ENCODE assay signal across 20 cellular contexts in genomic region chr9:91902465-91903125, GRCh38. TPM values are rescaled to one million over a fixed set of nuclear protein-coding genes. Genes with fewer than 3 reads are reported as not detected.
DNase-seq lines count a peak whose midpoint lies in the region; ATAC-seq and TF ChIP-seq lines count a peak whose summit lies in the region.
"Had no signal": no experiment of that assay in that cellular context is flagged by ENCODE, and none has a peak within 500 bp of the region (broad histone marks: within the 10 kb centered on the region; RNA-seq: fewer than 3 reads in every experiment).

No MANE protein-coding gene starts in this region.

- H3K4me3 Mint-ChIP-seq in activated naive CD8-positive, alpha-beta T cell treated with anti-CD3 and anti-CD28 coated beads for 36 hours = no peak overlapping the region
- H3K4me3 Mint-ChIP-seq: activated CD8-positive, alpha-beta T cell treated with anti-CD3 and anti-CD28 coated beads for 36 hours; activated naive CD4-positive, alpha-beta T cell treated with anti-CD3 and anti-CD28 coated beads, Interleukin-2, amount 50 U/mL, for 24 hours; activated T-cell treated with anti-CD3 and anti-CD28 coated beads, Interleukin-2, amount 50 U/mL, for 4 hours; CD4-positive, alpha-beta memory T cell; T-helper 17 cell had no signal

- no peak overlapping the region for H2BK12ac ChIP-seq in neuronal stem cell (ENCODE audit: low read length)

- H4K8ac ChIP-seq in neuronal stem cell (ENCODE audit: low read depth, low read length) = no peak overlapping the region

- H3K4me2 ChIP-seq in neuronal stem cell (ENCODE audit: insufficient read depth, low read length, poor library complexity, severe bottlenecking) = no peak overlapping the region
- H3K4me2 ChIP-seq: PC-9 had no signal

- no peak overlapping the region for H4K91ac ChIP-seq in neuronal stem cell (ENCODE audit: low read depth, low read length, poor library complexity)

- peaks cover 0 to 50% (median 6%) of the 10 kb centered on the region in 12 donors for H3K4me1 ChIP-seq in heart left ventricle
- peaks cover 6 to 7% of the 10 kb centered on the region in 2 donors for H3K4me1 ChIP-seq in esophagus (ENCODE audit: control insufficient read depth in 2 of 2, insufficient read depth in 2 of 2, low read length in 1 of 2)
- peaks cover 26 to 38% of the 10 kb centered on the region in 2 donors for H3K4me1 ChIP-seq in neuronal stem cell (ENCODE audit: control insufficient read depth in 2 of 2, insufficient read depth in 1 of 2, low read depth in 1 of 2, low read length in 2 of 2)
- H3K4me1 ChIP-seq: psoas muscle had no signal

- no peak for TF ChIP-seq CTCF in heart left ventricle (IDR thresholded peaks at IDR 0.05)

- peak overlapping the region; percentile 36 for H3K18ac ChIP-seq in neuronal stem cell (ENCODE audit: low read length)

- H3K27ac Mint-ChIP-seq in activated naive CD8-positive, alpha-beta T cell treated with anti-CD3 and anti-CD28 coated beads for 36 hours = no peak overlapping the region
- H3K27ac Mint-ChIP-seq: activated CD8-positive, alpha-beta T cell treated with anti-CD3 and anti-CD28 coated beads for 36 hours; activated naive CD4-positive, alpha-beta T cell treated with anti-CD3 and anti-CD28 coated beads, Interleukin-2, amount 50 U/mL, for 24 hours; T-helper 17 cell had no signal

- no peaks in the 10 kb centered on the region for H3K27me3 Mint-ChIP-seq in activated naive CD8-positive, alpha-beta T cell treated with anti-CD3 and anti-CD28 coated beads for 36 hours
- H3K27me3 Mint-ChIP-seq: activated CD8-positive, alpha-beta T cell treated with anti-CD3 and anti-CD28 coated beads for 36 hours; activated naive CD4-positive, alpha-beta T cell treated with anti-CD3 and anti-CD28 coated beads, Interleukin-2, amount 50 U/mL, for 24 hours had no signal

- peaks cover 23% of the 10 kb centered on the region for H3K79me1 ChIP-seq in neuronal stem cell (ENCODE audit: low read depth, low read length)

- DNase-seq in cardiac septum (ENCODE audit: low spot score) (peak; percentile 55), heart left ventricle (no peak), neuronal stem cell (ENCODE audit: low spot score) (no peak), NCI-H1105 (lab: John Stamatoyannopoulos, UW) (no peak), DMS53 treated with DMSO at 0.1 percent for 48 hours (lab: John Stamatoyannopoulos, UW; ENCODE audit: unreplicated experiment) (no peak), NCI-H2029 treated with DMSO at 0.1 percent for 48 hours (lab: John Stamatoyannopoulos, UW) (no peak)
- DNase-seq in activated naive CD8-positive, alpha-beta T cell treated with anti-CD3 and anti-CD28 coated beads for 36 hours = no peak
- DNase-seq: ACHN; activated CD4-positive, CD25-positive, alpha-beta regulatory T cell; activated CD8-positive, alpha-beta T cell treated with anti-CD3 and anti-CD28 coated beads for 36 hours; activated T-cell treated with anti-CD3 and anti-CD28 coated beads, Interleukin-2, amount 50 U/mL, for 4 hours; CD4-positive, alpha-beta memory T cell; cortex of kidney; DND-41; PC-9; psoas muscle; T-helper 17 cell had no signal

- H3K9ac ChIP-seq in neuronal stem cell (ENCODE audit: low read depth, low read length, poor library complexity) = no peak overlapping the region

- no peak overlapping the region for H2BK120ac ChIP-seq in neuronal stem cell (ENCODE audit: low read depth, low read length)

- no peak for ATAC-seq in heart left ventricle
- ATAC-seq: activated CD8-positive, alpha-beta T cell treated with anti-CD3 and anti-CD28 coated beads for 36 hours; activated T-cell treated with anti-CD3 and anti-CD28 coated beads, Interleukin-2, amount 50 U/mL, for 4 hours; psoas muscle; T-helper 17 cell had no signal

- intact Hi-C loops in cardiac septum (cut with DNase I) (no loop called here), heart left ventricle (cut with DNase I) (no loop called here)

- peaks cover 13% of the 10 kb centered on the region for H3K4me1 Mint-ChIP-seq in activated naive CD8-positive, alpha-beta T cell treated with anti-CD3 and anti-CD28 coated beads for 36 hours
- H3K4me1 Mint-ChIP-seq: activated naive CD4-positive, alpha-beta T cell treated with anti-CD3 and anti-CD28 coated beads, Interleukin-2, amount 50 U/mL, for 24 hours had no signal

- H3K23ac ChIP-seq in neuronal stem cell (ENCODE audit: low read depth, low read length, poor library complexity) = no peak overlapping the region

- H3K9me3 ChIP-seq in heart left ventricle (no peaks in the 10 kb centered on the region), esophagus (ENCODE audit: control insufficient read depth in 2 of 2, insufficient read depth in 1 of 2, low read depth in 1 of 2, low read length in 1 of 2) (no peaks in the 10 kb centered on the region), neuronal stem cell (replicated peaks in 1 of 2; ENCODE audit: control insufficient read depth in 2 of 2, insufficient read depth in 1 of 2, low read depth in 1 of 2, low read length in 2 of 2) (no peaks in the 10 kb centered on the region)
- H3K9me3 ChIP-seq: psoas muscle had no signal

- H3K27ac ChIP-seq in heart left ventricle = peak overlapping the region in 2 of 12 donors; percentile 77 to 81
- H3K27ac ChIP-seq in esophagus (ENCODE audit: low read depth in 2 of 2, low read length in 1 of 2) = peak overlapping the region; percentile 24 to 44
- no peak overlapping the region for H3K27ac ChIP-seq in neuronal stem cell (replicated peaks; ENCODE audit: low read length)
- H3K27ac ChIP-seq: PC-9, psoas muscle had no signal

- H3K36me3 ChIP-seq in heart left ventricle (no peaks in the 10 kb centered on the region), esophagus (ENCODE audit: control insufficient read depth in 2 of 2, insufficient read depth in 2 of 2, low read length in 1 of 2) (no peaks in the 10 kb centered on the region), neuronal stem cell (replicated peaks in 1 of 2; ENCODE audit: control insufficient read depth in 2 of 2, insufficient read depth in 2 of 2, low read length in 2 of 2) (no peaks in the 10 kb centered on the region)

- H2AK5ac ChIP-seq in neuronal stem cell (ENCODE audit: low read depth, low read length) = no peak overlapping the region

- 73 to 80% (median 76%) methylated on average over 11 of the region's 11 CpGs for WGBS in heart left ventricle, 4 donors
- WGBS in esophagus, 2 donors = 48 to 54% methylated on average over 11 of the region's 11 CpGs
- no CpG with 5 or more reads among the region's 11 CpGs for WGBS in neuronal stem cell (ENCODE audit: extremely low coverage in 2 of 2, insufficient read length in 2 of 2, insufficient replicate concordance in 1 of 2), 2 donors

- no peak overlapping the region for H2BK15ac ChIP-seq in neuronal stem cell (ENCODE audit: low read length)

- no peaks in the 10 kb centered on the region for H3K36me3 Mint-ChIP-seq in activated naive CD8-positive, alpha-beta T cell treated with anti-CD3 and anti-CD28 coated beads for 36 hours
- H3K36me3 Mint-ChIP-seq: activated naive CD4-positive, alpha-beta T cell treated with anti-CD3 and anti-CD28 coated beads, Interleukin-2, amount 50 U/mL, for 24 hours; CD4-positive, alpha-beta memory T cell had no signal

- no peaks in the 10 kb centered on the region for H3K9me3 Mint-ChIP-seq in activated naive CD8-positive, alpha-beta T cell treated with anti-CD3 and anti-CD28 coated beads for 36 hours
- H3K9me3 Mint-ChIP-seq: activated CD8-positive, alpha-beta T cell treated with anti-CD3 and anti-CD28 coated beads for 36 hours; activated naive CD4-positive, alpha-beta T cell treated with anti-CD3 and anti-CD28 coated beads, Interleukin-2, amount 50 U/mL, for 24 hours; activated T-cell treated with anti-CD3 and anti-CD28 coated beads, Interleukin-2, amount 50 U/mL, for 4 hours; CD4-positive, alpha-beta memory T cell had no signal

- no peak overlapping the region for H3K14ac ChIP-seq in neuronal stem cell (ENCODE audit: low read length)

- H2BK5ac ChIP-seq in neuronal stem cell (ENCODE audit: low read length) = no peak overlapping the region

- no peak overlapping the region for H3K4me3 ChIP-seq in heart left ventricle
- H3K4me3 ChIP-seq in esophagus (ENCODE audit: low read depth in 1 of 2, low read length in 2 of 2) = no peak overlapping the region
- H3K4me3 ChIP-seq in neuronal stem cell (ENCODE audit: low read length in 2 of 2) = no peak overlapping the region
- H3K4me3 ChIP-seq: PC-9, psoas muscle had no signal

- TF ChIP-seq POLR2A in heart left ventricle (IDR thresholded peaks at IDR 0.05) = no peak

- H2AFZ ChIP-seq in neuronal stem cell (ENCODE audit: low read length) = no peak overlapping the region
- H2AFZ ChIP-seq: PC-9 had no signal

- H3K27me3 ChIP-seq in heart left ventricle (peaks cover 0 to 3% (median 0%) of the 10 kb centered on the region in 9 donors), esophagus (ENCODE audit: control insufficient read depth in 1 of 2, insufficient read depth in 2 of 2, low read length in 2 of 2) (no peaks in the 10 kb centered on the region), neuronal stem cell (ENCODE audit: control insufficient read depth in 3 of 3, insufficient read depth in 3 of 3, low read depth in 1 of 3, low read length in 3 of 3) (no peaks in the 10 kb centered on the region)

- no peak overlapping the region for H3K4ac ChIP-seq in neuronal stem cell (ENCODE audit: low read length)

RNA-seq across cellular contexts. Expression of gene ROR2, which starts 47.4 kb away (rescaled TPM):
- total RNA-seq in cardiac septum = 0.65 TPM
- total RNA-seq in heart left ventricle = 1 to 10 TPM in 3 of 9 donors, under 1 TPM in 6; 0.18 to 9.0 (median 0.50) TPM
- polyA plus RNA-seq in heart left ventricle = under 1 TPM; 0.23 to 0.39 TPM
- polyA plus RNA-seq in esophagus = 1 to 10 TPM; 1.7 to 3.6 TPM
- 14.0 TPM for polyA plus RNA-seq in neuronal stem cell (2013, experiment 1 of 2)
- 13.8 TPM for polyA plus RNA-seq in neuronal stem cell (2013, experiment 2 of 2)
- total RNA-seq in activated naive CD8-positive, alpha-beta T cell treated with anti-CD3 and anti-CD28 coated beads for 36 hours = not detected
- total RNA-seq: activated CD8-positive, alpha-beta T cell treated with anti-CD3 and anti-CD28 coated beads for 36 hours; endothelial cell of umbilical vein; PC-9 had no signal
- polyA plus RNA-seq: endothelial cell of umbilical vein had no signal
